8 cellular contexts compared by ENCODE assay signal in genomic region chr4:102625232-102625930, GRCh38.
DNase-seq lines count a peak whose midpoint lies in the region; ATAC-seq and TF ChIP-seq lines count a peak whose summit lies in the region.

No MANE protein-coding gene starts in this region.

- H2BK120ac ChIP-seq in trophoblast cell (ENCODE audit: insufficient read depth, low read length, poor library complexity) = no peak overlapping the region

- peak overlapping the region; percentile 94 for H3K27ac Mint-ChIP-seq in activated CD4-positive, alpha-beta T cell treated with anti-CD3 and anti-CD28 coated beads, Interleukin-2, amount 10 ng/mL, durations not matched to agents 24 days and 14 days

- no peak overlapping the region for H3K9ac ChIP-seq in trophoblast cell (ENCODE audit: low read length)

- H3K4ac ChIP-seq in trophoblast cell (ENCODE audit: low read depth, low read length) = peak overlapping the region; percentile 58

- H3K4me3 Mint-ChIP-seq in activated CD4-positive, alpha-beta T cell treated with anti-CD3 and anti-CD28 coated beads, Interleukin-2, amount 10 ng/mL, durations not matched to agents 24 days and 14 days = peak overlapping the region; percentile 86

- H4K91ac ChIP-seq in trophoblast cell (ENCODE audit: low read depth, low read length) = peak overlapping the region; percentile 39

- H3K79me2 ChIP-seq in trophoblast cell (ENCODE audit: control insufficient read depth, insufficient read depth, low read length, poor library complexity) = no peaks in the 10 kb centered on the region

- no peaks in the 10 kb centered on the region for H3K9me3 ChIP-seq in trophoblast cell (ENCODE audit: insufficient read depth, low read depth, low read length)

- peak; percentile 93 for ATAC-seq in GM18498 (IDR thresholded peaks at IDR 0.05; ENCODE audit: unreplicated experiment)

- no peaks in the 10 kb centered on the region for H3K36me3 Mint-ChIP-seq in activated CD4-positive, alpha-beta T cell treated with anti-CD3 and anti-CD28 coated beads, Interleukin-2, amount 10 ng/mL, durations not matched to agents 24 days and 14 days (ENCODE audit: low read depth)

- peaks cover 52% of the 10 kb centered on the region for H3K4me1 Mint-ChIP-seq in activated CD4-positive, alpha-beta T cell treated with anti-CD3 and anti-CD28 coated beads, Interleukin-2, amount 10 ng/mL, durations not matched to agents 24 days and 14 days

- H3K23ac ChIP-seq in trophoblast cell (ENCODE audit: low read length) = no peak overlapping the region

- DNase-seq in H4 (ENCODE audit: low spot score) (peak; percentile 14), Kasumi-1 (lab: John Stamatoyannopoulos, UW) (peak; percentile 81 to 85), epithelial cell of proximal tubule (ENCODE audit: low read depth) (no peak), trophoblast cell (peak in 1 of 2 donors; percentile 38), NCI-H1105 (lab: John Stamatoyannopoulos, UW) (no peak), NCI-H1930 (lab: John Stamatoyannopoulos, UW) (no peak)
- peak; percentile 91 for DNase-seq in activated CD4-positive, alpha-beta T cell treated with anti-CD3 and anti-CD28 coated beads, Interleukin-2, amount 10 ng/mL, durations not matched to agents 24 days and 14 days

- no peak overlapping the region for H3K27ac ChIP-seq in trophoblast cell (ENCODE audit: low read depth, low read length)

- H2AK5ac ChIP-seq in trophoblast cell (ENCODE audit: low read length) = no peak overlapping the region

- H3K27me3 ChIP-seq in trophoblast cell (ENCODE audit: insufficient read depth, low read length) = no peaks in the 10 kb centered on the region

- no peak overlapping the region for H3K4me2 ChIP-seq in trophoblast cell (ENCODE audit: low read length)

- H3K4me3 ChIP-seq in epithelial cell of proximal tubule (ENCODE audit: low read depth, low read length) (no peak overlapping the region), trophoblast cell (ENCODE audit: low read depth, low read length) (no peak overlapping the region)

- peaks cover under 1 to 3% of the 10 kb centered on the region in 2 experiments for H3K36me3 ChIP-seq in trophoblast cell (ENCODE audit: control insufficient read depth in 1 of 2, insufficient read depth in 2 of 2, low read length in 2 of 2)

- H3K9me3 Mint-ChIP-seq in activated CD4-positive, alpha-beta T cell treated with anti-CD3 and anti-CD28 coated beads, Interleukin-2, amount 10 ng/mL, durations not matched to agents 24 days and 14 days = no peaks in the 10 kb centered on the region

- no peak overlapping the region for H2BK5ac ChIP-seq in trophoblast cell (ENCODE audit: low read depth, low read length, poor library complexity)

- TF ChIP-seq CTCF in epithelial cell of proximal tubule (conservative IDR thresholded peaks at IDR 0.05; ENCODE audit: low read depth, low read length) = peak; percentile 65

- intact Hi-C loops in activated CD4-positive, alpha-beta T cell treated with anti-CD3 and anti-CD28 coated beads, Interleukin-2, amount 10 ng/mL, durations not matched to agents 24 days and 14 days (cut with micrococcal nuclease) = loop anchor here (1.0 to 10.0 kb wide), 7 partner anchors 125 to 384 kb away; partner anchors contain the start of genes NFKB1 and UBE2D3

- no peaks in the 10 kb centered on the region for H3K27me3 Mint-ChIP-seq in activated CD4-positive, alpha-beta T cell treated with anti-CD3 and anti-CD28 coated beads, Interleukin-2, amount 10 ng/mL, durations not matched to agents 24 days and 14 days

- no peak overlapping the region for H2AFZ ChIP-seq in trophoblast cell (ENCODE audit: insufficient read depth, low read length, poor library complexity)

- H3K79me1 ChIP-seq in trophoblast cell (ENCODE audit: low read length) = peaks cover 13% of the 10 kb centered on the region

- peak overlapping the region; percentile 42 for H2BK12ac ChIP-seq in trophoblast cell (ENCODE audit: low read length)

- peaks cover 4 to 19% of the 10 kb centered on the region in 2 experiments for H3K4me1 ChIP-seq in trophoblast cell (ENCODE audit: control insufficient read depth in 1 of 2, insufficient read depth in 2 of 2, low read length in 2 of 2)

- no peak overlapping the region for H3K18ac ChIP-seq in trophoblast cell (ENCODE audit: low read length)

- no peak overlapping the region for H3K14ac ChIP-seq in trophoblast cell (ENCODE audit: low read length)

- H4K12ac ChIP-seq in trophoblast cell (ENCODE audit: low read depth, low read length) = no peak overlapping the region

- peak overlapping the region; percentile 32 for H4K8ac ChIP-seq in trophoblast cell (ENCODE audit: low read depth, low read length)

- 88% methylated on average over 1 of the region's 3 CpGs for WGBS in trophoblast cell (ENCODE audit: extremely low coverage, insufficient coverage, insufficient read length)

Comparison
In these comparisons a context has a peak if more than half of its experiments do, and no peak if none do; other contexts are left out.
1. DNase-seq: peak in H4 (single experiment), Kasumi-1 (2 of 2) and activated CD4-positive, alpha-beta T cell treated with anti-CD3 and anti-CD28 coated beads, Interleukin-2, amount 10 ng/mL, durations not matched to agents 24 days and 14 days (single experiment); none in epithelial cell of proximal tubule (single experiment), NCI-H1105 (single experiment) and NCI-H1930 (0 of 2).